In genomic region chr4:82555279-82555678, GRCh38 we compare ENCODE assay signal across 1 cellular context.
TF ChIP-seq lines count a peak whose summit lies in the region.

No MANE protein-coding gene starts in this region.

TF ChIP-seq in WTC11, 78 proteins besides CTCF, POLR2A, EP300 and RAD21 (continued from another document):
- TF ChIP-seq CBFB (CRISPR knock-in tag; IDR thresholded peaks at IDR 0.05; ENCODE audit: low read depth): no peak
- TF ChIP-seq ESRRA (CRISPR knock-in tag; IDR thresholded peaks at IDR 0.05; ENCODE audit: borderline replicate concordance): no peak
